In the genomic region with DNA sequence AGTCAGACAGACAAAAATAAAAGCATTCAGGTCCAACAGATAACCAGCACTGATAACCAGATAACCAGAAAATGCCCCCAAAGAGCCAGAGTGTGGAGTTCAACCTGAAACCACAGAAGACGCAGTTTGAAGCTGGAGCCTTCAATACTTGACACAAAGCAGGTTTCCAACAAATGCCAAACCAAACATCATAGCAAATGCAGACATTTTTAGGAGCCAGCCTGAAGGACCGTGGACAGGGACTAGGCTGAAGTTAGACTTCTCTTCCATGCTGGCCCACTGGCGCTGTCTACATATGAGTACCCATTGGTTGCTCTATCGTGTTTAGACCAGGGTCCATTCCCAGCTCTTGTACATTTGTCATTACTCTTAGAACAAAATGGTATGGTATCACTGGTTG, we compare ENCODE assay signal across 1 cellular context.
TF ChIP-seq lines count a peak whose summit lies in the region.

No MANE protein-coding gene starts in this region.

TF ChIP-seq in IMR-90, 13 proteins besides CTCF, POLR2A, EP300 and RAD21:
- TF ChIP-seq NFE2L2 (IDR thresholded peaks at IDR 0.05; ENCODE audit: low read depth, low read length) (no peak), MAZ (IDR thresholded peaks at IDR 0.05; ENCODE audit: borderline replicate concordance, low read depth, low read length) (no peak), MAFK (IDR thresholded peaks at IDR 0.05; ENCODE audit: low read depth, low read length) (no peak), RCOR1 (IDR thresholded peaks at IDR 0.05; ENCODE audit: insufficient replicate concordance, low read length) (no peak), RFX5 (IDR thresholded peaks at IDR 0.05; ENCODE audit: low read depth, low read length) (no peak)
- TF ChIP-seq, protein P1, sequence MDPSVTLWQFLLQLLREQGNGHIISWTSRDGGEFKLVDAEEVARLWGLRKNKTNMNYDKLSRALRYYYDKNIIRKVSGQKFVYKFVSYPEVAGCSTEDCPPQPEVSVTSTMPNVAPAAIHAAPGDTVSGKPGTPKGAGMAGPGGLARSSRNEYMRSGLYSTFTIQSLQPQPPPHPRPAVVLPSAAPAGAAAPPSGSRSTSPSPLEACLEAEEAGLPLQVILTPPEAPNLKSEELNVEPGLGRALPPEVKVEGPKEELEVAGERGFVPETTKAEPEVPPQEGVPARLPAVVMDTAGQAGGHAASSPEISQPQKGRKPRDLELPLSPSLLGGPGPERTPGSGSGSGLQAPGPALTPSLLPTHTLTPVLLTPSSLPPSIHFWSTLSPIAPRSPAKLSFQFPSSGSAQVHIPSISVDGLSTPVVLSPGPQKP (IDR thresholded peaks at IDR 0.05; ENCODE audit: borderline replicate concordance, low read depth, low read length), result no peak
- TF ChIP-seq, protein P2, sequence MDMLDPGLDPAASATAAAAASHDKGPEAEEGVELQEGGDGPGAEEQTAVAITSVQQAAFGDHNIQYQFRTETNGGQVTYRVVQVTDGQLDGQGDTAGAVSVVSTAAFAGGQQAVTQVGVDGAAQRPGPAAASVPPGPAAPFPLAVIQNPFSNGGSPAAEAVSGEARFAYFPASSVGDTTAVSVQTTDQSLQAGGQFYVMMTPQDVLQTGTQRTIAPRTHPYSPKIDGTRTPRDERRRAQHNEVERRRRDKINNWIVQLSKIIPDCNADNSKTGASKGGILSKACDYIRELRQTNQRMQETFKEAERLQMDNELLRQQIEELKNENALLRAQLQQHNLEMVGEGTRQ (IDR thresholded peaks at IDR 0.05; ENCODE audit: low read depth, low read length), result no peak
